ENCODE assay signal across 15 cellular contexts in genomic region chr4:27081675-27082579, GRCh38.
A peak's percentile ranks its signal among the peaks of the same experiment; 100 is the strongest.
DNase-seq lines count a peak whose midpoint lies in the region; ATAC-seq and TF ChIP-seq lines count a peak whose summit lies in the region.
"Had no signal": no experiment of that assay in that cellular context is flagged by ENCODE, and none has a peak within 500 bp of the region (broad histone marks: within the 10 kb centered on the region; RNA-seq: fewer than 3 reads in every experiment).

No MANE protein-coding gene starts in this region.

- DNase-seq in GM12865 (ENCODE audit: low read depth) (peak; percentile 19), Kasumi-1 (lab: John Stamatoyannopoulos, UW) (peak; percentile 17 to 20), NCI-H2029 treated with DMSO at 0.1 percent for 48 hours (lab: John Stamatoyannopoulos, UW) (no peak), HuH-7 (ENCODE audit: low spot score) (no peak), posterior cingulate gyrus (no peak)
- DNase-seq: DMS53; KBM-7; naive thymus-derived CD4-positive, alpha-beta T cell; NCI-H2107; PC-9; T-helper 9 cell had no signal

- no peak overlapping the region for H3K4me3 ChIP-seq in GM12865 (ENCODE audit: low read depth, low read length)
- H3K4me3 ChIP-seq: gastroesophageal sphincter, PC-9 had no signal

- ATAC-seq in GM19395 (IDR thresholded peaks at IDR 0.05; ENCODE audit: unreplicated experiment): peak; percentile 80
- peak; percentile 74 for ATAC-seq in HG02852 (IDR thresholded peaks at IDR 0.05; ENCODE audit: unreplicated experiment)
- no peak for ATAC-seq in HG03025 (IDR thresholded peaks at IDR 0.05; ENCODE audit: low FRiP score, unreplicated experiment)
- ATAC-seq: gastroesophageal sphincter; naive thymus-derived CD4-positive, alpha-beta T cell had no signal

- TF ChIP-seq CTCF in GM12865 (IDR thresholded peaks at IDR 0.05; ENCODE audit: insufficient read depth, low read depth, low read length, missing control alignments): no peak

- intact Hi-C loops in posterior cingulate gyrus (cut with DNase I): loop anchor here (5.0 kb wide), 1 partner anchor 35 kb away; no protein-coding TSS in a partner anchor

Comparison
In these comparisons a context has a peak if more than half of its experiments do, and no peak if none do; other contexts are left out.
1. DNase-seq: peak in GM12865 (single experiment) and Kasumi-1 (2 of 2); none in NCI-H2029 treated with DMSO at 0.1 percent for 48 hours (single experiment), HuH-7 (single experiment) and posterior cingulate gyrus (0 of 10).